In genomic region chr18:31197676-31198075, GRCh38 we compare ENCODE assay signal across 1 cellular context.
TF ChIP-seq lines count a peak whose summit lies in the region.

No MANE protein-coding gene starts in this region.

TF ChIP-seq in HepG2, 621 proteins besides CTCF, POLR2A, EP300 and RAD21 (continued from another document):
- no peak for TF ChIP-seq ZNF713 (CRISPR knock-in tag; IDR thresholded peaks at IDR 0.05)
- no peak for TF ChIP-seq GABPA (IDR thresholded peaks at IDR 0.05; ENCODE audit: low read depth, low read length)
- no peak for TF ChIP-seq GABPA (CRISPR knock-in tag; IDR thresholded peaks at IDR 0.05; ENCODE audit: low read depth)
